28 cellular contexts compared by ENCODE assay signal in genomic region chr1:50847303-50847702, GRCh38.
"Had no signal": no experiment of that assay in that cellular context is flagged by ENCODE, and none has a peak within 500 bp of the region (broad histone marks: within the 10 kb centered on the region; RNA-seq: fewer than 3 reads in every experiment).

No MANE protein-coding gene starts in this region.

- ATAC-seq: effector memory CD8-positive, alpha-beta T cell; esophagus mucosa; foreskin keratinocyte; gastrocnemius medialis; gastroesophageal sphincter; heart left ventricle; heart right ventricle had no signal

- H3K27me3 Mint-ChIP-seq: dendritic cell treated with granulocyte-macrophage colony-stimulating factor and Interleukin-4, amounts not matched to agents 40 ng/mL and 50 ng/mL, for 4 days; effector memory CD8-positive, alpha-beta T cell had no signal

- FAIRE-seq: endometrium, endothelial cell of umbilical vein had no signal

- H3K9me3 ChIP-seq: colonic mucosa, esophagus squamous epithelium, gastrocnemius medialis had no signal

- H3K27ac Mint-ChIP-seq: dendritic cell treated with granulocyte-macrophage colony-stimulating factor and Interleukin-4, amounts not matched to agents 40 ng/mL and 50 ng/mL, for 4 days; effector memory CD8-positive, alpha-beta T cell; endodermal cell had no signal

- H3K4me3 Mint-ChIP-seq: dendritic cell treated with granulocyte-macrophage colony-stimulating factor and Interleukin-4, amounts not matched to agents 40 ng/mL and 50 ng/mL, for 4 days; effector memory CD8-positive, alpha-beta T cell; endodermal cell had no signal

- H2AFZ ChIP-seq: hepatocyte had no signal

- H3K27ac ChIP-seq: colonic mucosa, coronary artery, dorsolateral prefrontal cortex, epithelial cell of prostate, esophagus muscularis mucosa, esophagus squamous epithelium, foreskin keratinocyte, gastrocnemius medialis, gastroesophageal sphincter, heart left ventricle, heart right ventricle, hepatocyte had no signal

- H3K36me3 ChIP-seq: colonic mucosa, esophagus muscularis mucosa, esophagus squamous epithelium, gastrocnemius medialis, gastroesophageal sphincter, heart left ventricle, heart right ventricle had no signal

- H3K4me3 ChIP-seq: colonic mucosa, coronary artery, dorsolateral prefrontal cortex, esophagus muscularis mucosa, esophagus squamous epithelium, gastrocnemius medialis, gastroesophageal sphincter, heart left ventricle, heart right ventricle, hepatocyte had no signal

- H3K4me2 ChIP-seq: hepatocyte had no signal

- H3K4me1 ChIP-seq: colonic mucosa, esophagus squamous epithelium, foreskin keratinocyte had no signal

- DNase-seq: colonic mucosa; cortex of kidney; dermis blood vessel endothelial cell; dorsolateral prefrontal cortex; effector CD4-positive, alpha-beta T cell; effector CD8-positive, alpha-beta T cell; effector memory CD4-positive, alpha-beta T cell; effector memory CD8-positive, alpha-beta T cell; endodermal cell; erythroblast; esophagus squamous epithelium; foreskin fibroblast; foreskin keratinocyte; foreskin melanocyte; gastrocnemius medialis; glutamatergic neuron; head of caudate nucleus; heart left ventricle; heart right ventricle had no signal

- H3K27me3 ChIP-seq: colonic mucosa, dorsolateral prefrontal cortex, esophagus muscularis mucosa, esophagus squamous epithelium, foreskin keratinocyte, gastrocnemius medialis, gastroesophageal sphincter, heart left ventricle, heart right ventricle, hepatocyte had no signal
